In the genomic region with DNA sequence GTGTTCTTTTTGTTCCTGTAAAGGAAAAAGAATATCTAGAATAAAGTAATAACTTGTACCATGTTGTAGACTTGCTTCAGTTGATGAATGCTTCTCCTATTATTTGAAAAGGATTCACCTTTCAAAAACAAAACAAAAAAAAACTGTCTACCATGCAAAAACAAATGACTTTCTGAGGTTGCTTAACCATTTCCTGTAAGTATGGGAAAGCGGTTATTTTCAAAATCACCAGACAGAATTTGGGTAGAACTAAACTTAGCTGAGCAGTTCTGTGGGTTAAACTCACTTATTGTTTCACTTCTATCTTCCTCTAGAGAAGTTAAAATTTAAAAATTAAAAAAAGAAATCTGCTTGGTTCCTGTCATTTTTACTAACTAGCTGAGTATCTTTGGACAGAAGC, we compare ENCODE assay signal across 9 cellular contexts. TPM values are rescaled to one million over a fixed set of nuclear protein-coding genes. Genes with fewer than 3 reads are reported as not detected.
DNase-seq lines count a peak whose midpoint lies in the region; ATAC-seq, FAIRE-seq and TF ChIP-seq lines count a peak whose summit lies in the region.
"Had no signal": no experiment of that assay in that cellular context is flagged by ENCODE, and none has a peak within 500 bp of the region (broad histone marks: within the 10 kb centered on the region; RNA-seq: fewer than 3 reads in every experiment).

No MANE protein-coding gene starts in this region.

- intact Hi-C loops in cardiac septum (cut with DNase I), result no loop called here

- no peak for TF ChIP-seq CTCF in GM13976 (IDR thresholded peaks at IDR 0.05; ENCODE audit: borderline replicate concordance, control extremely low read depth, extremely low read depth, insufficient read depth, missing control alignments)

- peak; percentile 46 for ATAC-seq in GM18499 (IDR thresholded peaks at IDR 0.05; ENCODE audit: insufficient read depth, unreplicated experiment)
- ATAC-seq in GM21619 (IDR thresholded peaks at IDR 0.05; ENCODE audit: unreplicated experiment), result peak; percentile 57

- peak; percentile 75 for FAIRE-seq in endometrium (lab: Jason Lieb, UNC)

- DNase-seq in KBM-7, result peak; percentile 50
- no peak for DNase-seq in GM13976 (ENCODE audit: low spot score)
- DNase-seq in NCI-H1092 (lab: John Stamatoyannopoulos, UW), result no peak
- no peak for DNase-seq in cardiac septum (ENCODE audit: low spot score)
- no peak for DNase-seq in NCI-H226
- DNase-seq: H9 had no signal

- in situ Hi-C loops in KBM-7 (cut with MboI; ENCODE audit: low pct_unique_long_range_greater_than_20kb, low sequenced_read_pairs) (no loop called here), GM13976 (cut with MboI; ENCODE audit: low sequenced_read_pairs, unreplicated experiment) (no loop called here)

RNA-seq across cellular contexts. Expression of gene LNPEP, which starts 25.2 kb away (rescaled TPM):
- 61.4 TPM for total RNA-seq in cardiac septum
